ENCODE assay signal across 8 cellular contexts in genomic region chr9:128067898-128068655, GRCh38. TPM values are rescaled to one million over a fixed set of nuclear protein-coding genes. Genes with fewer than 3 reads are reported as not detected.
DNase-seq lines count a peak whose midpoint lies in the region; ATAC-seq and TF ChIP-seq lines count a peak whose summit lies in the region.

Gene SLC25A25 (plus strand): TSS chr9:128068232. CDS start chr9:128068320, 88 bp downstream.

- H3K4me3 ChIP-seq in GM08714 (ENCODE audit: low read length) (peak within 1 kb of the TSS; percentile 94), osteoblast (ENCODE audit: insufficient read depth, low read length) (peak within 1 kb of the TSS; percentile 84), thoracic aorta (peak within 1 kb of the TSS; percentile 95)

- peaks cover 4% of the 10 kb centered on the region for H3K36me3 ChIP-seq in osteoblast (ENCODE audit: insufficient read depth, low read length)
- H3K36me3 ChIP-seq in thoracic aorta: no peaks in the 10 kb centered on the region

- H3K9me3 ChIP-seq in osteoblast (ENCODE audit: low read depth, low read length) (no peaks in the 10 kb centered on the region), thoracic aorta (no peaks in the 10 kb centered on the region)

- no peaks in the 10 kb centered on the region for H4K20me1 ChIP-seq in osteoblast (ENCODE audit: insufficient read depth, low read length)

- ATAC-seq in HG02610 (IDR thresholded peaks at IDR 0.05; ENCODE audit: unreplicated experiment) (peak; percentile 69), thoracic aorta (ENCODE audit: insufficient number of reproducible peaks, low FRiP score, low read depth) (peak; percentile 83)
- ATAC-seq in activated naive CD4-positive, alpha-beta T cell treated with anti-CD3 and anti-CD28 coated beads, Interleukin-2, amount 50 U/mL, for 72 hours: peak; percentile 80 to 85

- peaks cover 20 to 29% of the 10 kb centered on the region in 2 donors for H3K36me3 Mint-ChIP-seq in activated naive CD4-positive, alpha-beta T cell treated with anti-CD3 and anti-CD28 coated beads, Interleukin-2, amount 50 U/mL, for 72 hours

- peak within 1 kb of the TSS; percentile 86 for H2AFZ ChIP-seq in osteoblast (ENCODE audit: low read length)

- H3K4me1 ChIP-seq in osteoblast (ENCODE audit: insufficient read depth, low read length) (peaks cover 40% of the 10 kb centered on the region), thoracic aorta (ENCODE audit: control insufficient read depth in 1 of 2, low read depth in 2 of 2) (peaks cover 34 to 56% of the 10 kb centered on the region in 2 donors)

- H3K4me2 ChIP-seq in osteoblast (ENCODE audit: insufficient read depth, low read length): peak within 1 kb of the TSS; percentile 98

- peaks cover 59% of the 10 kb centered on the region for H3K79me2 ChIP-seq in osteoblast (ENCODE audit: insufficient read depth, low read length)

- DNase-seq in NCI-H1092 treated with DMSO at 0.1 percent for 48 hours (lab: John Stamatoyannopoulos, UW) (peak; percentile 99), SKM-1 (lab: John Stamatoyannopoulos, UW; ENCODE audit: unreplicated experiment) (peak; percentile 98), glomerular visceral epithelial cell (ENCODE audit: extremely low spot score) (peak; percentile 100), osteoblast (ENCODE audit: insufficient read length, low spot score, missing footprints) (peak; percentile 99), thoracic aorta (ENCODE audit: low spot score) (peak; percentile 99)
- peak; percentile 100 for DNase-seq in activated naive CD4-positive, alpha-beta T cell treated with anti-CD3 and anti-CD28 coated beads, Interleukin-2, amount 50 U/mL, for 72 hours (ENCODE audit: low spot score in 2 of 2)

- peak within 1 kb of the TSS in 1 of 2 donors; percentile 88 for H3K27ac Mint-ChIP-seq in activated naive CD4-positive, alpha-beta T cell treated with anti-CD3 and anti-CD28 coated beads, Interleukin-2, amount 50 U/mL, for 72 hours

- no peaks in the 10 kb centered on the region for H3K27me3 ChIP-seq in osteoblast (ENCODE audit: insufficient read depth, low read length)
- no peaks in the 10 kb centered on the region for H3K27me3 ChIP-seq in thoracic aorta (replicated peaks; ENCODE audit: insufficient read depth)

- H3K27ac ChIP-seq in osteoblast (ENCODE audit: low read depth, low read length) (peak within 1 kb of the TSS; percentile 96), thoracic aorta (peak within 1 kb of the TSS; percentile 95 to 99)

- TF ChIP-seq CTCF in osteoblast (IDR thresholded peaks at IDR 0.05; ENCODE audit: extremely low read depth, low read depth, low read length): no peak
- TF ChIP-seq CTCF in thoracic aorta (IDR thresholded peaks at IDR 0.05): no peak

- H3K9me3 Mint-ChIP-seq in activated naive CD4-positive, alpha-beta T cell treated with anti-CD3 and anti-CD28 coated beads, Interleukin-2, amount 50 U/mL, for 72 hours: peaks cover 0 to 3% of the 10 kb centered on the region in 2 donors

RNA-seq across cellular contexts. Expression of gene SLC25A25, which starts in this region (rescaled TPM):
- 10 to 100 TPM; 10.9 to 19.0 TPM for total RNA-seq in activated naive CD4-positive, alpha-beta T cell treated with anti-CD3 and anti-CD28 coated beads, Interleukin-2, amount 50 U/mL, for 72 hours
- 9.7 and 13.4 TPM in 2 replicates for total RNA-seq in osteoblast
- 10 to 100 TPM; 30.1 to 33.9 TPM for total RNA-seq in thoracic aorta

Comparison
In these comparisons a context has a peak if more than half of its experiments do, and no peak if none do; other contexts are left out.
1. Peak in every context shown above with its lines: DNase-seq, ATAC-seq, H3K4me3 ChIP-seq and H3K27ac ChIP-seq.